In the genomic region with DNA sequence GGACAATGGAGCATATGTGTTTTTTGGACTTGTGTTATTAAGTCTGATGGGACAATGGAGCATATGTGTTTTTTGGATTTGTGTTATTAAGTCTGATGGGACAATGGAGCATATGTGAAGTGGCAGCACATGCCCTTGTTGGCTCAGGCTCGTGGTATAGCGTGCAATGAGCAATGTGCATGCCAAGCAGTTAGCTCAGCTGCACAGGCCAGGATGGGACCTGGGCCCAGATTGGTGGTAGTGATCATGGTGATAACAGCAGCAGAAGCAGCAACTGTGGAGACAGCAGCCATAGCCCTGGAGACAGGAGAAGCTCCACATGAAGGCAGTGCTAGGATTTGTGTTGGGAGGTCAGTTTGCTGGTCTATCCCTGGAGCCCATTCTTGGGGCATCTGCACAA, we compare ENCODE assay signal across 18 cellular contexts.
DNase-seq lines count a peak whose midpoint lies in the region; ATAC-seq and TF ChIP-seq lines count a peak whose summit lies in the region.
"Had no signal": no experiment of that assay in that cellular context is flagged by ENCODE, and none has a peak within 500 bp of the region (broad histone marks: within the 10 kb centered on the region; RNA-seq: fewer than 3 reads in every experiment).

No MANE protein-coding gene starts in this region.

- H3K36me3 ChIP-seq in right atrium auricular region (no peaks in the 10 kb centered on the region), suprapubic skin (no peaks in the 10 kb centered on the region), body of pancreas (replicated peaks in 1 of 2; ENCODE audit: insufficient read depth in 1 of 2, low read depth in 2 of 2) (no peaks in the 10 kb centered on the region)

- TF ChIP-seq EP300 in suprapubic skin (IDR thresholded peaks at IDR 0.05), result no peak

- peak; percentile 57 for ATAC-seq in Right ventricle myocardium inferior
- peak; percentile 41 for ATAC-seq in foreskin keratinocyte
- no peak for ATAC-seq in body of pancreas
- ATAC-seq: K562 had no signal

- H3K27me3 ChIP-seq in right atrium auricular region, result no peaks in the 10 kb centered on the region
- no peaks in the 10 kb centered on the region for H3K27me3 ChIP-seq in foreskin keratinocyte
- no peaks in the 10 kb centered on the region for H3K27me3 ChIP-seq in suprapubic skin
- no peaks in the 10 kb centered on the region for H3K27me3 ChIP-seq in body of pancreas

- H3K27ac ChIP-seq in right atrium auricular region (no peak overlapping the region), foreskin keratinocyte (no peak overlapping the region), suprapubic skin (peak overlapping the region; percentile 78), body of pancreas (no peak overlapping the region)
- H3K27ac ChIP-seq: GM23248, SK-N-MC had no signal

- in situ Hi-C loops in KBM-7 (cut with MboI; ENCODE audit: low pct_unique_long_range_greater_than_20kb, low sequenced_read_pairs), result no loop called here

- TF ChIP-seq CTCF in right atrium auricular region (IDR thresholded peaks at IDR 0.05), result no peak
- TF ChIP-seq CTCF in foreskin keratinocyte (conservative IDR thresholded peaks at IDR 0.05), result no peak
- no peak for TF ChIP-seq CTCF in suprapubic skin (IDR thresholded peaks at IDR 0.05)
- no peak for TF ChIP-seq CTCF in body of pancreas (IDR thresholded peaks at IDR 0.05)

- TF ChIP-seq POLR2A in suprapubic skin (IDR thresholded peaks at IDR 0.05) (no peak), body of pancreas (IDR thresholded peaks at IDR 0.05) (no peak)

- H3K4me3 ChIP-seq in right atrium auricular region (no peak overlapping the region), suprapubic skin (no peak overlapping the region), body of pancreas (no peak overlapping the region)
- H3K4me3 ChIP-seq: GM23248, K562, SK-N-MC had no signal

- H3K9me3 ChIP-seq in right atrium auricular region, result no peaks in the 10 kb centered on the region
- no peaks in the 10 kb centered on the region for H3K9me3 ChIP-seq in suprapubic skin
- H3K9me3 ChIP-seq in body of pancreas, result no peaks in the 10 kb centered on the region

- WGBS in suprapubic skin, result 46% methylated on average over 2 of the region's 2 CpGs
- 35 to 40% methylated on average over 2 of the region's 2 CpGs for WGBS in body of pancreas, 2 donors

- H3K4me1 ChIP-seq in right atrium auricular region (no peaks in the 10 kb centered on the region), foreskin keratinocyte (peaks cover 19% of the 10 kb centered on the region), suprapubic skin (peaks cover 24% of the 10 kb centered on the region), body of pancreas (no peaks in the 10 kb centered on the region)

- DNase-seq in Right ventricle myocardium inferior (ENCODE audit: missing footprints), result no peak
- DNase-seq in right atrium auricular region (ENCODE audit: low spot score), result no peak
- peak; percentile 52 to 77 for DNase-seq in SHP77 (lab: John Stamatoyannopoulos, UW)
- no peak for DNase-seq in foreskin keratinocyte
- DNase-seq in suprapubic skin (ENCODE audit: low spot score in 2 of 2), result no peak
- DNase-seq in NCI-H526 (lab: John Stamatoyannopoulos, UW), result no peak
- DNase-seq in KBM-7, result no peak
- no peak for DNase-seq in body of pancreas
- DNase-seq: GF-D8; GM23248; NCI-H1105 treated with DMSO at 0.1 percent for 48 hours; NCI-H2029; NCI-H2171 treated with DMSO at 0.1 percent for 48 hours; NCI-H524; NK-92 treated with Interleukin-12 subunit alpha and Interleukin-12 subunit beta, amount 100 ng/mL, for 24 hours; RPMI8226 had no signal

- intact Hi-C loops in Right ventricle myocardium inferior (cut with DNase I) (no loop called here), body of pancreas (cut with DNase I) (no loop called here)

Comparison
In these comparisons a context has a peak if more than half of its experiments do, and no peak if none do; other contexts are left out.
1. DNase-seq: peak in SHP77 (2 of 2); none in Right ventricle myocardium inferior (single experiment), right atrium auricular region (single experiment), foreskin keratinocyte (0 of 2), suprapubic skin (0 of 2), NCI-H526 (0 of 2), KBM-7 (single experiment) and body of pancreas (0 of 4).